ENCODE assay signal across 19 cellular contexts in genomic region chr1:181812211-181812610, GRCh38.
"Had no signal": no experiment of that assay in that cellular context is flagged by ENCODE, and none has a peak within 500 bp of the region (broad histone marks: within the 10 kb centered on the region; RNA-seq: fewer than 3 reads in every experiment).

No MANE protein-coding gene starts in this region.

- H3K27ac ChIP-seq: left ventricle myocardium inferior, prostate gland, suprapubic skin, tibial nerve had no signal

- DNase-seq: activated CD4-positive, alpha-beta T cell treated with anti-CD3 and anti-CD28 coated beads for 4 hours; activated CD4-positive, CD25-positive, alpha-beta regulatory T cell; activated CD8-positive, alpha-beta memory T cell treated with anti-CD3 and anti-CD28 coated beads, Interleukin-2, amount 10 ng/mL, durations not matched to agents 7 days and 5 days; activated CD8-positive, alpha-beta T cell treated with anti-CD3 and anti-CD28 coated beads for 36 hours; activated effector memory CD4-positive, alpha-beta T cell treated with anti-CD3 and anti-CD28 coated beads, Interleukin-2, amount 50 U/mL, for 16 hours; activated naive CD4-positive, alpha-beta T cell treated with anti-CD3 and anti-CD28 coated beads, Interleukin-2, amount 10 ng/mL, durations not matched to agents 7 days and 5 days; activated naive CD8-positive, alpha-beta T cell treated with anti-CD3 and anti-CD28 coated beads, Interleukin-2, amount 50 U/mL, for 24 hours; activated T-cell treated with anti-CD3 and anti-CD28 coated beads for 4 hours; effector CD4-positive, alpha-beta T cell; hippocampal formation; left ventricle myocardium inferior; naive thymus-derived CD4-positive, alpha-beta T cell; right cardiac atrium; stimulated activated CD4-positive, alpha-beta T cell treated with anti-CD3 and anti-CD28 coated beads, Interleukin-2, amount 100 ng/mL, for 24 hours; stimulated activated naive CD8-positive, alpha-beta T cell treated with anti-CD3 and anti-CD28 coated beads, Interleukin-15, amount 100 ng/mL, for 72 hours; T-helper 17 cell had no signal

- H3K36me3 ChIP-seq: left ventricle myocardium inferior, prostate gland, suprapubic skin, tibial nerve had no signal

- H3K4me3 ChIP-seq: left ventricle myocardium inferior, prostate gland, suprapubic skin, tibial nerve had no signal

- H3K27me3 ChIP-seq: suprapubic skin, tibial nerve had no signal

- H3K4me1 ChIP-seq: left ventricle myocardium inferior, prostate gland, suprapubic skin had no signal

- H3K9me3 ChIP-seq: left ventricle myocardium inferior, prostate gland, suprapubic skin, tibial nerve had no signal
